Comparison of ENCODE assay signal across 14 cellular contexts in genomic region chr9:83794051-83794450, GRCh38.
"Had no signal": no experiment of that assay in that cellular context is flagged by ENCODE, and none has a peak within 500 bp of the region (broad histone marks: within the 10 kb centered on the region; RNA-seq: fewer than 3 reads in every experiment).

No MANE protein-coding gene starts in this region.

- H3K27ac Mint-ChIP-seq: activated CD4-positive, alpha-beta T cell treated with anti-CD3 and anti-CD28 coated beads, Interleukin-2, amount 10 ng/mL, durations not matched to agents 24 days and 14 days; stimulated activated naive B cell treated with anti-CD40 and anti-IgM and Interleukin-4, amounts not matched to agents 10 μg/mL and 1 μg/mL and 100 μg/mL, for 72 hours had no signal

- H3K27me3 Mint-ChIP-seq: activated CD4-positive, alpha-beta T cell treated with anti-CD3 and anti-CD28 coated beads, Interleukin-2, amount 10 ng/mL, durations not matched to agents 24 days and 14 days; effector memory CD8-positive, alpha-beta T cell; natural killer cell treated with Interleukin-12 subunit alpha and Interleukin-12 subunit beta and Interleukin-15 and Interleukin-18, amount 100 ng/mL, for 72 hours; stimulated activated naive B cell treated with anti-CD40 and anti-IgM and Interleukin-4, amounts not matched to agents 10 μg/mL and 1 μg/mL and 100 μg/mL, for 72 hours had no signal

- H3K27me3 ChIP-seq: gastrocnemius medialis, heart left ventricle, transverse colon, vagina had no signal

- ATAC-seq: effector memory CD8-positive, alpha-beta T cell; gastrocnemius medialis; heart left ventricle; natural killer cell treated with Interleukin-12 subunit alpha and Interleukin-12 subunit beta and Interleukin-15 and Interleukin-18, amount 100 ng/mL, for 72 hours; stimulated activated naive B cell treated with anti-CD40 and anti-IgM and Interleukin-4, amounts not matched to agents 10 μg/mL and 1 μg/mL and 100 μg/mL, for 72 hours had no signal

- H3K4me3 Mint-ChIP-seq: activated CD4-positive, alpha-beta T cell treated with anti-CD3 and anti-CD28 coated beads, Interleukin-2, amount 10 ng/mL, durations not matched to agents 24 days and 14 days; immature natural killer cell; natural killer cell treated with Interleukin-12 subunit alpha and Interleukin-12 subunit beta and Interleukin-15 and Interleukin-18, amount 100 ng/mL, for 72 hours; stimulated activated naive B cell treated with anti-CD40 and anti-IgM and Interleukin-4, amounts not matched to agents 10 μg/mL and 1 μg/mL and 100 μg/mL, for 72 hours had no signal

- H3K4me3 ChIP-seq: gastrocnemius medialis, heart left ventricle, transverse colon, vagina had no signal

- DNase-seq: activated CD4-positive, CD25-positive, alpha-beta regulatory T cell; activated naive CD4-positive, alpha-beta T cell treated with Interleukin-2 at 50 U/mL for 16 hours; dermis blood vessel endothelial cell; effector memory CD8-positive, alpha-beta T cell; gastrocnemius medialis; heart left ventricle; immature natural killer cell; posterior cingulate gyrus; stimulated activated CD4-positive, alpha-beta T cell treated with anti-CD3 and anti-CD28 coated beads, Interleukin-2, amount 100 ng/mL, for 48 hours; stimulated activated naive B cell treated with anti-CD40 and anti-IgM and Interleukin-4, amounts not matched to agents 10 μg/mL and 1 μg/mL and 100 μg/mL, for 72 hours; transverse colon had no signal

- H3K27ac ChIP-seq: gastrocnemius medialis, heart left ventricle, transverse colon, vagina had no signal

- H3K9me3 ChIP-seq: gastrocnemius medialis, heart left ventricle, transverse colon, vagina had no signal

- H3K4me1 Mint-ChIP-seq: stimulated activated naive B cell treated with anti-CD40 and anti-IgM and Interleukin-4, amounts not matched to agents 10 μg/mL and 1 μg/mL and 100 μg/mL, for 72 hours had no signal

- H3K9me3 Mint-ChIP-seq: activated CD4-positive, alpha-beta T cell treated with anti-CD3 and anti-CD28 coated beads, Interleukin-2, amount 10 ng/mL, durations not matched to agents 24 days and 14 days; effector memory CD8-positive, alpha-beta T cell; immature natural killer cell; natural killer cell treated with Interleukin-12 subunit alpha and Interleukin-12 subunit beta and Interleukin-15 and Interleukin-18, amount 100 ng/mL, for 72 hours; stimulated activated naive B cell treated with anti-CD40 and anti-IgM and Interleukin-4, amounts not matched to agents 10 μg/mL and 1 μg/mL and 100 μg/mL, for 72 hours had no signal

- H3K4me1 ChIP-seq: gastrocnemius medialis, heart left ventricle, transverse colon, vagina had no signal
